Comparison of ENCODE assay signal across 8 cellular contexts in genomic region chr17:27458524-27458908, GRCh38. TPM values are rescaled to one million over a fixed set of nuclear protein-coding genes. Genes with fewer than 3 reads are reported as not detected.
DNase-seq lines count a peak whose midpoint lies in the region; ATAC-seq and TF ChIP-seq lines count a peak whose summit lies in the region.

No MANE protein-coding gene starts in this region.

- H3K27me3 Mint-ChIP-seq in activated naive CD8-positive, alpha-beta T cell treated with anti-CD3 and anti-CD28 coated beads, Interleukin-2, amount 50 U/mL, for 24 hours: no peaks in the 10 kb centered on the region
- peaks cover 2 to 8% (median 2%) of the 10 kb centered on the region in 3 donors for H3K27me3 Mint-ChIP-seq in immature natural killer cell (ENCODE audit: low read depth in 3 of 3)

- H2AFZ ChIP-seq in MM.1S (ENCODE audit: low read length): no peak overlapping the region

- ATAC-seq in activated naive CD8-positive, alpha-beta T cell treated with anti-CD3 and anti-CD28 coated beads, Interleukin-2, amount 50 U/mL, for 24 hours: no peak
- no peak for ATAC-seq in HG02571 (IDR thresholded peaks at IDR 0.05; ENCODE audit: unreplicated experiment)

- H3K27me3 ChIP-seq in left ventricle myocardium inferior (ENCODE audit: low read depth): no peaks in the 10 kb centered on the region
- peaks cover 11% of the 10 kb centered on the region; the same call in 1 of the 2 replicates for H3K27me3 ChIP-seq in MM.1S (replicated peaks; ENCODE audit: insufficient read depth, low read length)
- H3K27me3 ChIP-seq in esophagus squamous epithelium: no peaks in the 10 kb centered on the region

- H3K4me3 Mint-ChIP-seq in activated naive CD8-positive, alpha-beta T cell treated with anti-CD3 and anti-CD28 coated beads, Interleukin-2, amount 50 U/mL, for 24 hours: peak overlapping the region; percentile 93
- peak overlapping the region in 4 of 5 donors; percentile 35 to 87 (median 66) for H3K4me3 Mint-ChIP-seq in immature natural killer cell

- H3K9me3 Mint-ChIP-seq in activated naive CD8-positive, alpha-beta T cell treated with anti-CD3 and anti-CD28 coated beads, Interleukin-2, amount 50 U/mL, for 24 hours: no peaks in the 10 kb centered on the region
- H3K9me3 Mint-ChIP-seq in immature natural killer cell: no peaks in the 10 kb centered on the region

- H3K4me1 ChIP-seq in left ventricle myocardium inferior (peaks cover 50% of the 10 kb centered on the region), MM.1S (ENCODE audit: low read length) (no peaks in the 10 kb centered on the region), esophagus squamous epithelium (peaks cover 20 to 52% (median 24%) of the 10 kb centered on the region in 3 donors)

- H3K36me3 ChIP-seq in left ventricle myocardium inferior (no peaks in the 10 kb centered on the region), MM.1S (replicated peaks; ENCODE audit: insufficient read depth, low read length) (no peaks in the 10 kb centered on the region), esophagus squamous epithelium (no peaks in the 10 kb centered on the region)

- H3K79me2 ChIP-seq in MM.1S (ENCODE audit: low read length): no peaks in the 10 kb centered on the region

- H3F3A ChIP-seq in MM.1S (ENCODE audit: insufficient read depth, low read length): 0 out of 2 replicates have a peak, but pooled peaks cover 2% of the 10 kb centered on the region

- H3K27ac ChIP-seq in left ventricle myocardium inferior (replicated peaks) (no peak overlapping the region), MM.1S (ENCODE audit: low read length) (no peak overlapping the region), esophagus squamous epithelium (no peak overlapping the region)

- no peak overlapping the region for H3K4me2 ChIP-seq in MM.1S (ENCODE audit: low read depth, low read length)

- H3K9ac ChIP-seq in MM.1S (ENCODE audit: low read length): no peak overlapping the region

- DNase-seq in left ventricle myocardium inferior (no peak), cardiac septum (ENCODE audit: low spot score) (no peak), immature natural killer cell (no peak), retina (no peak), MM.1S (no peak), esophagus squamous epithelium (lab: John Stamatoyannopoulos, UW) (no peak)
- no peak for DNase-seq in activated naive CD8-positive, alpha-beta T cell treated with anti-CD3 and anti-CD28 coated beads, Interleukin-2, amount 50 U/mL, for 24 hours

- no peaks in the 10 kb centered on the region for H3K9me3 ChIP-seq in left ventricle myocardium inferior (replicated peaks)
- no peaks in the 10 kb centered on the region for H3K9me3 ChIP-seq in MM.1S (replicated peaks; ENCODE audit: insufficient read depth, low read length)
- H3K9me3 ChIP-seq in esophagus squamous epithelium: no peaks in the 10 kb centered on the region

- H3K9me2 ChIP-seq in MM.1S (replicated peaks; ENCODE audit: insufficient read depth, low read length): no peaks in the 10 kb centered on the region

- TF ChIP-seq CTCF in left ventricle myocardium inferior (IDR thresholded peaks at IDR 0.05; ENCODE audit: borderline replicate concordance) (no peak), MM.1S (IDR thresholded peaks at IDR 0.05; ENCODE audit: low read length) (no peak), esophagus squamous epithelium (IDR thresholded peaks at IDR 0.05) (no peak)

- peak overlapping the region; percentile 89 for H3K4me3 ChIP-seq in left ventricle myocardium inferior
- no peak overlapping the region for H3K4me3 ChIP-seq in MM.1S (ENCODE audit: low read length)
- H3K4me3 ChIP-seq in esophagus squamous epithelium: peak overlapping the region in 1 of 4 donors; percentile 82

- no peaks in the 10 kb centered on the region for H4K20me1 ChIP-seq in MM.1S (ENCODE audit: insufficient read depth, low read length)

- no peak overlapping the region for H3K27ac Mint-ChIP-seq in activated naive CD8-positive, alpha-beta T cell treated with anti-CD3 and anti-CD28 coated beads, Interleukin-2, amount 50 U/mL, for 24 hours
- H3K27ac Mint-ChIP-seq in immature natural killer cell: peak overlapping the region in 1 of 6 donors; percentile 17

- WGBS in esophagus squamous epithelium, 2 donors: 67 to 82% methylated on average over 1 to 2 of the region's 6 CpGs

- peaks cover 2% of the 10 kb centered on the region for H3K36me3 Mint-ChIP-seq in activated naive CD8-positive, alpha-beta T cell treated with anti-CD3 and anti-CD28 coated beads, Interleukin-2, amount 50 U/mL, for 24 hours (ENCODE audit: low read depth)
- peaks cover 0 to 4% (median 0%) of the 10 kb centered on the region in 3 donors for H3K36me3 Mint-ChIP-seq in immature natural killer cell

- TF ChIP-seq POLR2A in esophagus squamous epithelium (IDR thresholded peaks at IDR 0.05): no peak

- intact Hi-C loops in left ventricle myocardium inferior (cut with micrococcal nuclease) (loop anchor here (10.0 kb wide), 1 partner anchor 136 kb away; no protein-coding TSS in a partner anchor), cardiac septum (cut with DNase I) (loop anchor here (5.0 to 10.0 kb wide), 2 partner anchors 74 to 99 kb away; no protein-coding TSS in a partner anchor), esophagus squamous epithelium (cut with DNase I) (loop anchor here (10.0 kb wide), 2 partner anchors 104 to 136 kb away; no protein-coding TSS in a partner anchor)

- H3K4me1 Mint-ChIP-seq in activated naive CD8-positive, alpha-beta T cell treated with anti-CD3 and anti-CD28 coated beads, Interleukin-2, amount 50 U/mL, for 24 hours: peaks cover 58% of the 10 kb centered on the region
- peaks cover 29 to 49% of the 10 kb centered on the region in 2 donors for H3K4me1 Mint-ChIP-seq in immature natural killer cell

RNA-seq across cellular contexts. Expression of gene KSR1, which starts 2.3 kb away (rescaled TPM):
- 9.5 TPM for total RNA-seq in left ventricle myocardium inferior
- 13.6 TPM for total RNA-seq in cardiac septum
- polyA plus RNA-seq in immature natural killer cell: 1 to 10 TPM; 1.8 to 5.6 (median 2.6) TPM
- total RNA-seq in esophagus squamous epithelium: 10 to 100 TPM; 22.3 to 32.4 (median 31.0) TPM
